Comparison of ENCODE assay signal across 1 cellular context in the genomic region with DNA sequence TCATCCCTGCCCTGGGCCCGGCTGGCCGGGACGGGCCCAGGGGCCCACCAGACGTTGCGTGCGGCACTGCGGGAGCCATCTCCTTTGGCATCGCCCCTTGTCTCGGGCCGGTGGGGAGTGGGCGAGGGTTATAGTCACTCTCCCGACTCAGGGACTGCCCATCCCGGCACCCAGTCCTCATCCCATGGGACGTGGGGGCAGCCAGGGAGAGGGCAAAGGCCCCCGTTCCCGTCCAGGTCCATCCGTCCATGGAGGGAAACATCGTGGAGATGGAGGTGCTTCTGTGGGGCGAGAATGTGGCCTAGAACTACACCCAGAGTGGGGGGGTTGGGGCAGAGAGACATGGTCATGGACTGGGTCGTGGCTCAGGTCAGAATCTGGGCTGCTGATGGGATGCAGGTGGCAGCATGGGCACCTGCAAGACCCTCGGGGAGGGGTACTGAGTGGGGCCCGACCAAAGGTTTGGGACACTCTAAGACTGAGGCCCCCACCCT.
TF ChIP-seq lines count a peak whose summit lies in the region.

No MANE protein-coding gene starts in this region.

TF ChIP-seq in HCT116, 20 proteins besides CTCF, POLR2A, EP300 and RAD21:
- no peak for TF ChIP-seq JUND (IDR thresholded peaks at IDR 0.05)
- no peak for TF ChIP-seq POLR2AphosphoS5 (IDR thresholded peaks at IDR 0.05; ENCODE audit: low read depth, low read length)
- no peak for TF ChIP-seq ZFX (IDR thresholded peaks at IDR 0.05)
- TF ChIP-seq, protein P1, sequence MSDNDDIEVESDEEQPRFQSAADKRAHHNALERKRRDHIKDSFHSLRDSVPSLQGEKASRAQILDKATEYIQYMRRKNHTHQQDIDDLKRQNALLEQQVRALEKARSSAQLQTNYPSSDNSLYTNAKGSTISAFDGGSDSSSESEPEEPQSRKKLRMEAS (IDR thresholded peaks at IDR 0.05) = no peak
